ENCODE assay signal across 16 cellular contexts in the genomic region with DNA sequence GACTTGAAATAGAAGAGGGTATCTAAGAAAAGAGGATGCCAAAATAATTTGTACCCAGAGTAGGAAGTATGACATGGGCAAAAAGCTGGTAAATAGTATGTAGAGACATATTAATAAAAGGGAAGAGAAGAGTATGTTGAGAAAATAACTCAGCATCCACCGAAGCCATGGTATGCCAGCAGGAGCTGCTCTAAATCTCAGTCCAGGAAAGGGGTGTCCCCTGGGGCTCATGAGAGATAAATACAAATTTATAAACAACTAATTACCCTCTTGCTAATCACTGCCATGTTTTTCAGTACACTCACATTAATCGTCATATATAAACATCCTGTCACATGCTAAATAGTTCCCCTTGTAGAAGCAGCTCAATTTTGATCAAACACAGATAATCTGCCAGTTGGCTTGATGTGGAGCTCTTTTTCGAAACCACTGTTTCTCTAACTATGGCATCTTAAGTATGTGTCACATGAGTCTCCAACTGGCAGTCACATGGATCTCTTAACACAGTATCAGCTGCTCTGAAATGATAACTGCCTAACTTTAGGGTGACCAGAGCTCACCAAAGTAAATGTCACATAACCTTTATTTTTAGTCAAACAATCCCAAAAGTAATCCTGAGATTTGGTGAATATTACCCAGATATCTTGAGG. TPM values are rescaled to one million over a fixed set of nuclear protein-coding genes. Genes with fewer than 3 reads are reported as not detected.
A peak's percentile ranks its signal among the peaks of the same experiment; 100 is the strongest.
DNase-seq lines count a peak whose midpoint lies in the region; ATAC-seq, FAIRE-seq and TF ChIP-seq lines count a peak whose summit lies in the region.
"Had no signal": no experiment of that assay in that cellular context is flagged by ENCODE, and none has a peak within 500 bp of the region (broad histone marks: within the 10 kb centered on the region; RNA-seq: fewer than 3 reads in every experiment).

No MANE protein-coding gene starts in this region.

- no TSS peak for BruUV-seq in endothelial cell of umbilical vein (replicated peaks; lab: Mats Ljungman, UMichigan)

- peaks cover 9% of the 10 kb centered on the region for H3K36me3 Mint-ChIP-seq in activated T-cell treated with anti-CD3 and anti-CD28 coated beads, Interleukin-2, amount 50 U/mL, for 4 hours (ENCODE audit: insufficient read depth)

- dilution Hi-C loops in endothelial cell of umbilical vein (cut with MboI; ENCODE audit: extremely low pct_ligation_motif_present, low sequenced_read_pairs) = no loop called here

- no peak overlapping the region for H3K4me3 ChIP-seq in endothelial cell of umbilical vein (replicated peaks in 1 of 3; ENCODE audit: insufficient read depth in 1 of 3, low read depth in 1 of 3, low read length in 3 of 3)
- H3K4me3 ChIP-seq: BLaER1 had no signal

- ATAC-seq in HG02588 (IDR thresholded peaks at IDR 0.05; ENCODE audit: unreplicated experiment) = no peak
- ATAC-seq in activated T-cell treated with anti-CD3 and anti-CD28 coated beads, Interleukin-2, amount 50 U/mL, for 4 hours = no peak
- ATAC-seq: activated CD4-positive, alpha-beta T cell treated with anti-CD3 and anti-CD28 coated beads for 36 hours had no signal

- H3K9me3 Mint-ChIP-seq in activated T-cell treated with anti-CD3 and anti-CD28 coated beads, Interleukin-2, amount 50 U/mL, for 4 hours = no peaks in the 10 kb centered on the region
- H3K9me3 Mint-ChIP-seq: activated T-helper 1 cell treated with anti-CD3 and anti-CD28 coated beads, Interleukin-12 subunit alpha, Interleukin-12 subunit beta, Interleukin-2, Interleukin-4 antibody, amounts not matched to agents 30 ng/mL and 10 ng/mL and 1 ng/mL, durations not matched to agents 14 hours and 24 hours and 36 hours had no signal

- H3K9me1 ChIP-seq in endothelial cell of umbilical vein (replicated peaks; ENCODE audit: control insufficient read depth, extremely low read depth, insufficient read depth, low read length) = no peaks in the 10 kb centered on the region

- peaks cover 13% of the 10 kb centered on the region for H3K4me1 ChIP-seq in endothelial cell of umbilical vein (ENCODE audit: control insufficient read depth, extremely low read depth, insufficient read depth, low read length)
- H3K4me1 ChIP-seq: BLaER1 had no signal

- no peaks in the 10 kb centered on the region for H3K27me3 Mint-ChIP-seq in activated T-cell treated with anti-CD3 and anti-CD28 coated beads, Interleukin-2, amount 50 U/mL, for 4 hours (ENCODE audit: low read depth)
- H3K27me3 Mint-ChIP-seq: activated CD4-positive, alpha-beta T cell treated with anti-CD3 and anti-CD28 coated beads for 36 hours had no signal

- no peak overlapping the region for H3K27ac ChIP-seq in endothelial cell of umbilical vein (ENCODE audit: insufficient read depth, low read depth, low read length)
- H3K27ac ChIP-seq: BLaER1 had no signal

- H3K9ac ChIP-seq in endothelial cell of umbilical vein (replicated peaks; ENCODE audit: extremely low read depth, insufficient read depth, low read length) = no peak overlapping the region
- H3K9ac ChIP-seq: BLaER1 had no signal

- no peak for TF ChIP-seq CTCF in endothelial cell of umbilical vein (IDR thresholded peaks at IDR 0.05; ENCODE audit: extremely low read depth in 1 of 2, insufficient read depth in 1 of 2, low read depth in 1 of 2, low read length in 2 of 2)

- no peaks in the 10 kb centered on the region for H3K9me3 ChIP-seq in endothelial cell of umbilical vein (replicated peaks; ENCODE audit: control insufficient read depth, insufficient read depth, low read length)
- H3K9me3 ChIP-seq: BLaER1 had no signal

- no peak for TF ChIP-seq POLR2A in endothelial cell of umbilical vein (IDR thresholded peaks at IDR 0.05; ENCODE audit: low read depth, low read length)

- DNase-seq in AG08395 (ENCODE audit: low spot score) (peak; percentile 43), LHCN-M2 (ENCODE audit: low read depth) (peak; percentile 67), endothelial cell of umbilical vein (ENCODE audit: low read depth, low spot score) (peak; percentile 21), kidney tubule cell (ENCODE audit: low spot score) (peak; percentile 36), OCI-M2 (lab: John Stamatoyannopoulos, UW; ENCODE audit: unreplicated experiment) (no peak), NCI-H510A (lab: John Stamatoyannopoulos, UW) (no peak)
- no peak for DNase-seq in activated T-cell treated with anti-CD3 and anti-CD28 coated beads, Interleukin-2, amount 50 U/mL, for 4 hours
- DNase-seq: activated CD4-positive, alpha-beta T cell treated with anti-CD3 and anti-CD28 coated beads for 36 hours; central memory CD4-positive, alpha-beta T cell; midbrain; NCI-H1092 treated with DMSO at 0.1 percent for 48 hours; NCI-H69 had no signal

- no peaks in the 10 kb centered on the region for H3K36me3 ChIP-seq in endothelial cell of umbilical vein (ENCODE audit: control insufficient read depth in 2 of 2, extremely low read depth in 1 of 2, insufficient read depth in 2 of 2, low read length in 2 of 2)
- H3K36me3 ChIP-seq: BLaER1 had no signal

- H2AFZ ChIP-seq in endothelial cell of umbilical vein (ENCODE audit: low read depth, low read length) = no peak overlapping the region

- POLR2A ChIA-PET in endothelial cell of umbilical vein (lab: Charles Lee) = no interaction called here

- CTCF ChIA-PET in endothelial cell of umbilical vein (lab: Charles Lee) = interaction anchor here (1.0 to 1.2 kb wide), 6 partner anchors 10 to 94 kb away, joined by 3 to 8 read pairs (median 5); a partner anchor contains a TSS

- peaks cover 10% of the 10 kb centered on the region for H3K4me1 Mint-ChIP-seq in activated T-cell treated with anti-CD3 and anti-CD28 coated beads, Interleukin-2, amount 50 U/mL, for 4 hours (ENCODE audit: low read depth)

- no peaks in the 10 kb centered on the region for H3K27me3 ChIP-seq in endothelial cell of umbilical vein (ENCODE audit: control insufficient read depth in 2 of 2, insufficient read depth in 2 of 2, low read length in 2 of 2)
- H3K27me3 ChIP-seq: BLaER1 had no signal

- peak overlapping the region; percentile 63 for H3K4me2 ChIP-seq in endothelial cell of umbilical vein (ENCODE audit: insufficient read depth, low read length)
- H3K4me2 ChIP-seq: BLaER1 had no signal

- intact Hi-C loops in endothelial cell of umbilical vein (cut with micrococcal nuclease) = loop anchor here (5.0 kb wide), 1 partner anchor 33 kb away; a partner anchor contains a TSS

- no peak for FAIRE-seq in endothelial cell of umbilical vein (lab: Jason Lieb, UNC)
- FAIRE-seq: G401.6 had no signal

- H3K4me3 Mint-ChIP-seq in activated T-cell treated with anti-CD3 and anti-CD28 coated beads, Interleukin-2, amount 50 U/mL, for 4 hours = no peak overlapping the region
- H3K4me3 Mint-ChIP-seq: activated CD4-positive, alpha-beta T cell treated with anti-CD3 and anti-CD28 coated beads for 36 hours; activated T-helper 1 cell treated with anti-CD3 and anti-CD28 coated beads, Interleukin-12 subunit alpha, Interleukin-12 subunit beta, Interleukin-2, Interleukin-4 antibody, amounts not matched to agents 30 ng/mL and 10 ng/mL and 1 ng/mL, durations not matched to agents 14 hours and 24 hours and 36 hours had no signal

- no peaks in the 10 kb centered on the region for H3K79me2 ChIP-seq in endothelial cell of umbilical vein (ENCODE audit: control insufficient read depth, insufficient read depth, low read length)

- no peaks in the 10 kb centered on the region for H4K20me1 ChIP-seq in endothelial cell of umbilical vein (replicated peaks; ENCODE audit: control insufficient read depth, extremely low read depth, insufficient read depth, low read length)
- H4K20me1 ChIP-seq: BLaER1 had no signal

TF ChIP-seq in endothelial cell of umbilical vein, 7 proteins besides CTCF, POLR2A, EP300 and RAD21:
- TF ChIP-seq FOS (IDR thresholded peaks at IDR 0.05; ENCODE audit: borderline replicate concordance, insufficient read depth, low read length) = no peak

RNA-seq across cellular contexts. Expression of a gene that starts 31.9 kb away (rescaled TPM):
- total RNA-seq in LHCN-M2 (2014; rRNA removed) = 10.1 and 16.7 TPM in 2 replicates
- 9.0 TPM for polyA plus RNA-seq in LHCN-M2 (2012)
- total RNA-seq in endothelial cell of umbilical vein = 23.6 and 34.8 TPM in 2 replicates
- polyA plus RNA-seq in endothelial cell of umbilical vein = 9.0 and 10.8 TPM in 2 replicates
- 8.9 and 9.1 TPM in 2 replicates for polyA plus RNA-seq in endothelial cell of umbilical vein (2011; cell fraction: cytosol; rRNA removed)
- polyA plus RNA-seq in endothelial cell of umbilical vein (2011; cell fraction: nucleus; rRNA removed) = 17.6 and 18.4 TPM in 2 replicates
- 17.8 and 19.3 TPM in 2 replicates for polyA plus RNA-seq in endothelial cell of umbilical vein (2012)
- 33.5 and 36.4 TPM in 2 replicates for polyA minus RNA-seq in endothelial cell of umbilical vein
- polyA minus RNA-seq in endothelial cell of umbilical vein (2011; cell fraction: cytosol; rRNA and poly(A)+ RNA removed) = 15.7 TPM
- 44.0 and 54.7 TPM in 2 replicates for polyA minus RNA-seq in endothelial cell of umbilical vein (2011; cell fraction: nucleus; rRNA and poly(A)+ RNA removed)
- total RNA-seq in activated T-cell treated with anti-CD3 and anti-CD28 coated beads, Interleukin-2, amount 50 U/mL, for 4 hours = 1 to 10 TPM; 6.5 to 7.3 (median 6.8) TPM

Comparison
In these comparisons a context has a peak if more than half of its experiments do, and no peak if none do; other contexts are left out.
1. DNase-seq: peak in AG08395 (single experiment), LHCN-M2 (single experiment), endothelial cell of umbilical vein (single experiment) and kidney tubule cell (single experiment); none in OCI-M2 (single experiment), activated T-cell treated with anti-CD3 and anti-CD28 coated beads, Interleukin-2, amount 50 U/mL, for 4 hours (single experiment) and NCI-H510A (single experiment).